Comparison of ENCODE assay signal across 8 cellular contexts in the genomic region with DNA sequence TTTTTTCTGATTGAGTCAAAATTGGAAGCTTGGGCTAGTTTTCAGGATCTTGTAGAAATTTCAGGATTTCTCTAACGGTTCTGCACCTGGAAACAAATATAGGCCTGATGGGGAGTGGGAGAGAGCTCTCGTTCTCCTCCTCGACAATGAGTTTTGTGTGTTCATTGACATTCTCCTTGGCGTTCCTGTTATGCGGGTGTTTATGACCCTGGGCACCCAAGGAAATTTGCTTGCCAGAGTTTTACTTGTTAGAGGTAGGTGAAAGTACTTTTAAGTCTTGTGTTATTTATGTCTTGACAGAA. TPM values are rescaled to one million over a fixed set of nuclear protein-coding genes. Genes with fewer than 3 reads are reported as not detected.
DNase-seq lines count a peak whose midpoint lies in the region; ATAC-seq and TF ChIP-seq lines count a peak whose summit lies in the region.

No MANE protein-coding gene starts in this region.

- POLR2A ChIA-PET in MCF 10A (lab: Yijun Ruan, JAX) = interaction anchor here (0.7 to 4.5 kb wide), 18 partner anchors 11 to 1752 kb away, joined by 3 to 51 read pairs (median 6); a partner anchor contains a TSS

- DNase-seq in left ventricle myocardium inferior = no peak
- no peak for DNase-seq in Right ventricle myocardium superior
- no peak for DNase-seq in MCF 10A (ENCODE audit: unreplicated experiment)
- no peak for DNase-seq in naive B cell
- no peak for DNase-seq in aorta
- DNase-seq in AG08396 (ENCODE audit: low spot score) = no peak
- DNase-seq in HK-2 (ENCODE audit: unreplicated experiment) = no peak

- intact Hi-C loops in left ventricle myocardium inferior (cut with micrococcal nuclease) = loop anchor here (10.0 kb wide), 1 partner anchor 125 kb away; no protein-coding TSS in a partner anchor
- intact Hi-C loops in Right ventricle myocardium superior (cut with DNase I) = no loop called here
- intact Hi-C loops in MCF 10A (cut with micrococcal nuclease) = no loop called here
- intact Hi-C loops in aorta (cut with DNase I) = no loop called here

- peaks cover 3% of the 10 kb centered on the region for H3K9me3 ChIP-seq in left ventricle myocardium inferior (replicated peaks)
- H3K9me3 ChIP-seq in aorta (ENCODE audit: control insufficient read depth, low read length) = no peaks in the 10 kb centered on the region

- BruUV-seq in MCF 10A (replicated peaks; lab: Mats Ljungman, UMichigan) = no TSS peak

- H3K27ac Mint-ChIP-seq in MCF 10A (ENCODE audit: low read depth, unreplicated experiment) (no peak overlapping the region), naive B cell (peak overlapping the region; percentile 36 to 97 (median 82))

- peaks cover 5% of the 10 kb centered on the region for H3K36me3 Mint-ChIP-seq in MCF 10A (ENCODE audit: insufficient read depth, unreplicated experiment)
- no peaks in the 10 kb centered on the region for H3K36me3 Mint-ChIP-seq in naive B cell

- H3K36me3 ChIP-seq in left ventricle myocardium inferior (no peaks in the 10 kb centered on the region), aorta (ENCODE audit: control insufficient read depth in 1 of 2, insufficient read depth in 2 of 2, low read length in 1 of 2) (no peaks in the 10 kb centered on the region)

- H3K4me3 ChIP-seq in left ventricle myocardium inferior (peak overlapping the region; percentile 97), aorta (ENCODE audit: low read length in 2 of 2) (peak overlapping the region; percentile 86 to 89)

- H3K9me3 Mint-ChIP-seq in MCF 10A (ENCODE audit: unreplicated experiment) (no peaks in the 10 kb centered on the region), naive B cell (no peaks in the 10 kb centered on the region)

- TF ChIP-seq CTCF in left ventricle myocardium inferior (IDR thresholded peaks at IDR 0.05; ENCODE audit: borderline replicate concordance) = no peak
- no peak for TF ChIP-seq CTCF in MCF 10A (IDR thresholded peaks at IDR 0.05; ENCODE audit: unreplicated experiment)

- CTCF ChIA-PET in MCF 10A (lab: Yijun Ruan, JAX) = interaction anchor here (1.1 to 1.7 kb wide), 5 partner anchors 8 to 640 kb away, joined by 3 to 10 read pairs (median 5); no protein-coding TSS in a partner anchor

- H3K27me3 Mint-ChIP-seq in MCF 10A (ENCODE audit: insufficient read depth, unreplicated experiment) (no peaks in the 10 kb centered on the region), naive B cell (no peaks in the 10 kb centered on the region)

- peaks cover 41% of the 10 kb centered on the region for H3K4me1 Mint-ChIP-seq in MCF 10A (ENCODE audit: insufficient read depth, unreplicated experiment)
- H3K4me1 Mint-ChIP-seq in naive B cell = peaks cover 47 to 71% (median 61%) of the 10 kb centered on the region in 3 donors

- H3K4me1 ChIP-seq in left ventricle myocardium inferior (peaks cover 77% of the 10 kb centered on the region), aorta (ENCODE audit: control insufficient read depth in 1 of 2, insufficient read depth in 2 of 2, low read length in 2 of 2) (no peaks in the 10 kb centered on the region)

- WGBS in aorta, 2 donors = 2 to 8% methylated on average over 5 of the region's 5 CpGs

- no peaks in the 10 kb centered on the region for H3K27me3 ChIP-seq in left ventricle myocardium inferior (ENCODE audit: low read depth)
- no peaks in the 10 kb centered on the region for H3K27me3 ChIP-seq in aorta (ENCODE audit: control insufficient read depth in 1 of 2, insufficient read depth in 2 of 2, low read length in 1 of 2)

- H3K4me3 Mint-ChIP-seq in MCF 10A (ENCODE audit: unreplicated experiment) (peak overlapping the region; percentile 87), naive B cell (peak overlapping the region; percentile 81 to 93 (median 84))

- ATAC-seq in Right ventricle myocardium superior (ENCODE audit: poor library complexity) (no peak), naive B cell (ENCODE audit: low read depth in 2 of 2) (no peak), aorta (ENCODE audit: low FRiP score) (no peak), GM19455 (IDR thresholded peaks at IDR 0.05; ENCODE audit: unreplicated experiment) (no peak)

- peak overlapping the region; percentile 98 for H3K27ac ChIP-seq in left ventricle myocardium inferior (replicated peaks)
- H3K27ac ChIP-seq in aorta (ENCODE audit: low read depth in 1 of 2, low read length in 2 of 2) = no peak overlapping the region

RNA-seq across cellular contexts. Expression of a gene that starts 2.2 kb away (rescaled TPM):
- 25.0 TPM for total RNA-seq in left ventricle myocardium inferior
- 24.5 TPM for total RNA-seq in Right ventricle myocardium superior
- 58.9 and 69.9 TPM in 2 replicates for total RNA-seq in MCF 10A (2022)
- 10 to 100 TPM in 4 of 6 donors, 1 to 10 TPM in 2; 9.4 to 22.6 (median 13.0) TPM for polyA plus RNA-seq in naive B cell (ENCODE audit: low read depth in 6 of 6)
- total RNA-seq in aorta = 100 to 1,000 TPM in 1 of 2 donors, 10 to 100 TPM in 1; 92.5 to 102 TPM
- 10 to 100 TPM; 18.0 to 51.7 TPM for polyA plus RNA-seq in aorta
